Comparison of ENCODE assay signal across 9 cellular contexts in genomic region chr5:115842089-115842881, GRCh38. TPM values are rescaled to one million over a fixed set of nuclear protein-coding genes. Genes with fewer than 3 reads are reported as not detected.
DNase-seq lines count a peak whose midpoint lies in the region; ATAC-seq, FAIRE-seq and TF ChIP-seq lines count a peak whose summit lies in the region.
"Had no signal": no experiment of that assay in that cellular context is flagged by ENCODE, and none has a peak within 500 bp of the region (broad histone marks: within the 10 kb centered on the region; RNA-seq: fewer than 3 reads in every experiment).

No MANE protein-coding gene starts in this region.

- H3K4me3 ChIP-seq in AG09309 (ENCODE audit: control insufficient read depth, low read depth, low read length), result peak overlapping the region; percentile 83
- peak overlapping the region; percentile 96 for H3K4me3 ChIP-seq in muscle layer of duodenum (ENCODE audit: low read depth in 1 of 2, low read length in 2 of 2)

- H3K9me3 ChIP-seq in muscle layer of duodenum (ENCODE audit: control insufficient read depth in 1 of 2, low read length in 2 of 2), result no peaks in the 10 kb centered on the region

- peaks cover 0 to 7% of the 10 kb centered on the region in 2 donors for H3K36me3 ChIP-seq in muscle layer of duodenum (ENCODE audit: control insufficient read depth in 1 of 2, insufficient read depth in 2 of 2, low read length in 2 of 2)

- no peak for TF ChIP-seq POLR2A in GM12892 (IDR thresholded peaks at IDR 0.05; ENCODE audit: low read depth, low read length)

- ATAC-seq in HG02759 (IDR thresholded peaks at IDR 0.05; ENCODE audit: unreplicated experiment) (peak; percentile 38), esophagus mucosa (peak; percentile 40)

- no peaks in the 10 kb centered on the region for H3K27me3 ChIP-seq in muscle layer of duodenum (ENCODE audit: low read depth, low read length)

- TF ChIP-seq CTCF in AG09309 (IDR thresholded peaks at IDR 0.05; ENCODE audit: control insufficient read depth, insufficient read depth, low read depth, low read length, missing control alignments), result peak; percentile 5

- peak overlapping the region; percentile 65 for H3K27ac ChIP-seq in muscle layer of duodenum (ENCODE audit: low read length)

- peaks cover 6 to 46% of the 10 kb centered on the region in 2 donors for H3K4me1 ChIP-seq in muscle layer of duodenum (ENCODE audit: control insufficient read depth in 1 of 2, insufficient read depth in 2 of 2, low read length in 2 of 2)

- no peak for DNase-seq in AG09309 (ENCODE audit: low read depth)
- DNase-seq in GM12892 (ENCODE audit: insufficient read length), result peak; percentile 31
- DNase-seq in NCI-H146 treated with DMSO at 0.1 percent for 48 hours (lab: John Stamatoyannopoulos, UW; ENCODE audit: unreplicated experiment), result peak; percentile 56
- DNase-seq in activated CD4-positive, alpha-beta T cell treated with anti-CD3 and anti-CD28 coated beads for 4 hours, result peak; percentile 12 to 25
- no peak for DNase-seq in activated effector memory CD4-positive, alpha-beta T cell treated with Interleukin-2 at 50 U/mL for 16 hours

- FAIRE-seq in GM12892 (lab: Jason Lieb, UNC), result peak; percentile 54
- FAIRE-seq: TTC549 had no signal

RNA-seq across cellular contexts. Expression of gene AP3S1, which starts 0.6 kb away (rescaled TPM):
- polyA plus RNA-seq in GM12892 (2012; ENCODE audit: missing spikeins), result 269 TPM
- total RNA-seq in esophagus mucosa, result 88.6 TPM

RNA-seq across cellular contexts. Expression of gene ATG12, which starts 0.9 kb away (rescaled TPM):
- polyA plus RNA-seq in GM12892 (2012; ENCODE audit: missing spikeins), result 58.9 TPM
- 18.5 TPM for total RNA-seq in esophagus mucosa

RNA-seq across cellular contexts. Expression of gene CDO1, which starts 25.8 kb away (rescaled TPM):
- polyA plus RNA-seq in GM12892 (2012; ENCODE audit: missing spikeins), result not detected
- 0.20 TPM for total RNA-seq in esophagus mucosa

Comparison
In these comparisons a context has a peak if more than half of its experiments do, and no peak if none do; other contexts are left out.
1. DNase-seq: peak in GM12892 (single experiment), NCI-H146 treated with DMSO at 0.1 percent for 48 hours (single experiment) and activated CD4-positive, alpha-beta T cell treated with anti-CD3 and anti-CD28 coated beads for 4 hours (2 of 2); none in AG09309 (single experiment) and activated effector memory CD4-positive, alpha-beta T cell treated with Interleukin-2 at 50 U/mL for 16 hours (single experiment).